ENCODE assay signal across 8 cellular contexts in genomic region chr10:101141622-101142532, GRCh38. TPM values are rescaled to one million over a fixed set of nuclear protein-coding genes. Genes with fewer than 3 reads are reported as not detected.
DNase-seq lines count a peak whose midpoint lies in the region; ATAC-seq, FAIRE-seq and TF ChIP-seq lines count a peak whose summit lies in the region.

No MANE protein-coding gene starts in this region.

- no peak for TF ChIP-seq POLR2A in testis (IDR thresholded peaks at IDR 0.05)

- peaks cover 9% of the 10 kb centered on the region for H3K4me1 ChIP-seq in testis

- intact Hi-C loops in testis (cut with DNase I; ENCODE audit: low total_unique reads): no loop called here

- no peaks in the 10 kb centered on the region for H3K9me3 ChIP-seq in testis

- peak; percentile 51 for TF ChIP-seq CTCF in LNCaP clone FGC (IDR thresholded peaks at IDR 0.05; ENCODE audit: control insufficient read depth, extremely low read depth, insufficient read depth)
- TF ChIP-seq CTCF in foreskin fibroblast (IDR thresholded peaks at IDR 0.05; ENCODE audit: low read depth, low read length): peak; percentile 98
- TF ChIP-seq CTCF in omental fat pad (IDR thresholded peaks at IDR 0.05): peak in 1 of 3 donors; percentile 75
- TF ChIP-seq CTCF in testis (IDR thresholded peaks at IDR 0.05): peak; percentile 90 to 95 (median 93)

- H3K27me3 ChIP-seq in testis: no peaks in the 10 kb centered on the region

- in situ Hi-C loops in ACHN (cut with HindIII; ENCODE audit: low pct_ligation_motif_present, low pct_unique_long_range_greater_than_20kb, low sequenced_read_pairs): no loop called here

- 0 to 8% methylated on average over 15 to 21 of the region's 21 CpGs for WGBS in testis, 2 donors

- ATAC-seq in omental fat pad (ENCODE audit: low FRiP score): peak; percentile 85

- DNase-seq in ACHN (peak; percentile 85), GM18507 (ENCODE audit: extremely low spot score, insufficient read length, low read depth) (peak; percentile 69), LNCaP clone FGC (ENCODE audit: low read depth) (no peak), SHP77 treated with DMSO at 0.1 percent for 48 hours (lab: John Stamatoyannopoulos, UW) (peak; percentile 69), foreskin fibroblast (peak; percentile 71 to 91), omental fat pad (ENCODE audit: low spot score) (peak; percentile 65), testis (peak; percentile 91)
- DNase-seq in activated T-helper 9 cell treated with anti-CD3 and anti-CD28 coated beads, Interleukin-2, amount 50 U/mL, for 16 hours (ENCODE audit: low read depth): peak; percentile 68

- H3K36me3 ChIP-seq in testis (ENCODE audit: low read depth, missing control alignments): no peaks in the 10 kb centered on the region

- H3K4me3 ChIP-seq in LNCaP clone FGC (ENCODE audit: low read depth, low read length) (peak overlapping the region; percentile 33), foreskin fibroblast (ENCODE audit: low read depth in 1 of 2, low read length in 2 of 2) (no peak overlapping the region), testis (no peak overlapping the region)

- H3K27ac ChIP-seq in testis: no peak overlapping the region

- peak; percentile 85 for FAIRE-seq in GM18507 (lab: Jason Lieb, UNC)

RNA-seq across cellular contexts. Expression of gene TLX1, which starts 10.8 kb away (rescaled TPM):
- not detected for total RNA-seq in omental fat pad
- 1 to 10 TPM in 1 of 2 donors, under 1 TPM in 1; 0.99 to 1.7 TPM for total RNA-seq in testis
- polyA plus RNA-seq in testis (ENCODE audit: insufficient read depth, low read depth, low replicate concordance): 0.44 TPM
